8 cellular contexts compared by ENCODE assay signal in the genomic region with DNA sequence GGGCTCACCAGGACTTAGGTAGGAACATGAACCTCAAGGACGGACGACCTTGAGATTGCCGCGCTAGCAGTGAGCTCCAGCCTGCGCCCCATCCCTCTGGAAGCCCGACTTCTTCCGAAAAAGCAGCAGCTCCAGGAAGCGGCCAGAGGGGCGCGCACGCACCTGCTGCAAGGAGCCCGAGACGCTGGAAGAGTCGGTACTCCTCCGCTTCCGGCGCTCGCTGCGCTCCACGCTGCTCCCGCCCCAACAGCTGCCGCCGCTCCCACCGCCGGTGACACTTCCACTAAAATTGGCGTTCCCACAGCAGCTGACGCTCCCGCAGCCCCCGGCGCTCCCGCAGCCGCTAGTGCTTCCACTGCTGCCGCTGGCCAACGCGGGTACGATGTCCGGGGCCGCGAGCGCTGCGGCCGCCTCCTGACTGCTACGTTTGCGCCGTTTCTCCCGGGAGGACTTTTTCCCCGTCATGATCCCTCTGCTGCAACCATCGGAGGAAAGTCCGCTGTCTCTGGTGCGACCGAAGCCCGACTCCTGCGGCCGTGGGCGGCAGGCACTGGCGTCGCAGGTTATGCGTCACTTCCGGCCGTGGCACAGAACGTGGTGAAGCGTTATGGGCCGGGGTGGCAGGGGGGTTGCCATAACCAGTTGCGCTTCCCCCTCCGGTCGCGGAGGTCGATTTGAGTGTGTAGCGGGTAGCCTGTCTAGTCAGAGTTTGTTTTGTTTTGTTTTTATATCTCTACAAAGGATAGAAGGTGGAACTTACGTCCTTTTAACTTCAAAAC. TPM values are rescaled to one million over a fixed set of nuclear protein-coding genes. Genes with fewer than 3 reads are reported as not detected.
DNase-seq lines count a peak whose midpoint lies in the region; ATAC-seq and TF ChIP-seq lines count a peak whose summit lies in the region.

A gene with protein sequence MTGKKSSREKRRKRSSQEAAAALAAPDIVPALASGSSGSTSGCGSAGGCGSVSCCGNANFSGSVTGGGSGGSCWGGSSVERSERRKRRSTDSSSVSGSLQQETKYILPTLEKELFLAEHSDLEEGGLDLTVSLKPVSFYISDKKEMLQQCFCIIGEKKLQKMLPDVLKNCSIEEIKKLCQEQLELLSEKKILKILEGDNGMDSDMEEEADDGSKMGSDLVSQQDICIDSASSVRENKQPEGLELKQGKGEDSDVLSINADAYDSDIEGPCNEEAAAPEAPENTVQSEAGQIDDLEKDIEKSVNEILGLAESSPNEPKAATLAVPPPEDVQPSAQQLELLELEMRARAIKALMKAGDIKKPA (minus strand): TSS at position 552 of the 779 bp plus-strand sequence. CDS start 87 bp downstream, at position 465.

- peak within 1 kb of the TSS; percentile 72 for H3K4me3 ChIP-seq in BE2C (ENCODE audit: low read depth, low read length)

- peak; percentile 40; the same call in 1 of the 2 replicates for TF ChIP-seq CTCF in BE2C (IDR thresholded peaks at IDR 0.05; ENCODE audit: low read depth, low read length)

- peak; percentile 95 for TF ChIP-seq POLR2A in GM19193 (IDR thresholded peaks at IDR 0.05; ENCODE audit: extremely low read depth, insufficient read depth, insufficient read length)

- H3K27me3 ChIP-seq in BE2C: no peaks in the 10 kb centered on the region

- peak within 1 kb of the TSS; percentile 97 for H3K27ac Mint-ChIP-seq in activated CD4-positive, alpha-beta T cell treated with anti-CD3 and anti-CD28 coated beads, Interleukin-2, amount 10 ng/mL, durations not matched to agents 24 days and 14 days

- peak within 1 kb of the TSS; percentile 91 for H3K4me3 Mint-ChIP-seq in activated CD4-positive, alpha-beta T cell treated with anti-CD3 and anti-CD28 coated beads, Interleukin-2, amount 10 ng/mL, durations not matched to agents 24 days and 14 days

- intact Hi-C loops in activated CD4-positive, alpha-beta T cell treated with anti-CD3 and anti-CD28 coated beads, Interleukin-2, amount 10 ng/mL, durations not matched to agents 24 days and 14 days (cut with micrococcal nuclease): loop anchor here (2.0 to 5.0 kb wide), 4 partner anchors 54 to 680 kb away; a partner anchor contains a TSS

- H3K27me3 Mint-ChIP-seq in activated CD4-positive, alpha-beta T cell treated with anti-CD3 and anti-CD28 coated beads, Interleukin-2, amount 10 ng/mL, durations not matched to agents 24 days and 14 days: no peaks in the 10 kb centered on the region

- peak; percentile 89 for ATAC-seq in HG03439 (IDR thresholded peaks at IDR 0.05; ENCODE audit: unreplicated experiment)

- peaks cover 27% of the 10 kb centered on the region for H3K4me1 Mint-ChIP-seq in activated CD4-positive, alpha-beta T cell treated with anti-CD3 and anti-CD28 coated beads, Interleukin-2, amount 10 ng/mL, durations not matched to agents 24 days and 14 days

- no peaks in the 10 kb centered on the region for H3K9me3 ChIP-seq in BE2C

- H3K36me3 Mint-ChIP-seq in activated CD4-positive, alpha-beta T cell treated with anti-CD3 and anti-CD28 coated beads, Interleukin-2, amount 10 ng/mL, durations not matched to agents 24 days and 14 days (ENCODE audit: low read depth): peaks cover 14% of the 10 kb centered on the region

- H3K36me3 ChIP-seq in BE2C: no peaks in the 10 kb centered on the region

- no peaks in the 10 kb centered on the region for H3K4me1 ChIP-seq in BE2C

- peaks cover 6% of the 10 kb centered on the region for H3K9me3 Mint-ChIP-seq in activated CD4-positive, alpha-beta T cell treated with anti-CD3 and anti-CD28 coated beads, Interleukin-2, amount 10 ng/mL, durations not matched to agents 24 days and 14 days

- DNase-seq in BE2C (peak; percentile 95), NCI-H510A (lab: John Stamatoyannopoulos, UW) (peak; percentile 76), cortex of kidney (lab: John Stamatoyannopoulos, UW) (peak; percentile 44), left kidney (ENCODE audit: low read depth, low spot score) (peak; percentile 98)
- peak; percentile 97 for DNase-seq in activated CD4-positive, alpha-beta T cell treated with anti-CD3 and anti-CD28 coated beads, Interleukin-2, amount 10 ng/mL, durations not matched to agents 24 days and 14 days
- DNase-seq in stimulated activated CD4-positive, alpha-beta T cell treated with anti-CD3 and anti-CD28 coated beads, Interleukin-2, amount 100 ng/mL, for 24 hours: peak; percentile 94 to 95

RNA-seq across cellular contexts. Expression of the gene that starts here (rescaled TPM):
- polyA plus RNA-seq in BE2C (2012; ENCODE audit: insufficient read depth, insufficient read length, low read depth): 41.1 TPM
- 19.9 and 23.1 TPM in 2 replicates for total RNA-seq in activated CD4-positive, alpha-beta T cell treated with anti-CD3 and anti-CD28 coated beads, Interleukin-2, amount 10 ng/mL, durations not matched to agents 24 days and 14 days

Comparison
In these comparisons a context has a peak if more than half of its experiments do, and no peak if none do; other contexts are left out.
1. Peak in every context shown above with its lines: DNase-seq, ATAC-seq and H3K4me3 ChIP-seq.
2. DNase-seq: peak in every context shown above with its lines; median percentile 98 in left kidney; 97 in activated CD4-positive, alpha-beta T cell treated with anti-CD3 and anti-CD28 coated beads, Interleukin-2, amount 10 ng/mL, durations not matched to agents 24 days and 14 days; 95 in BE2C; 94 in stimulated activated CD4-positive, alpha-beta T cell treated with anti-CD3 and anti-CD28 coated beads, Interleukin-2, amount 100 ng/mL, for 24 hours; 76 in NCI-H510A; 44 in cortex of kidney.